Comparison of ENCODE assay signal across 21 cellular contexts in the genomic region with DNA sequence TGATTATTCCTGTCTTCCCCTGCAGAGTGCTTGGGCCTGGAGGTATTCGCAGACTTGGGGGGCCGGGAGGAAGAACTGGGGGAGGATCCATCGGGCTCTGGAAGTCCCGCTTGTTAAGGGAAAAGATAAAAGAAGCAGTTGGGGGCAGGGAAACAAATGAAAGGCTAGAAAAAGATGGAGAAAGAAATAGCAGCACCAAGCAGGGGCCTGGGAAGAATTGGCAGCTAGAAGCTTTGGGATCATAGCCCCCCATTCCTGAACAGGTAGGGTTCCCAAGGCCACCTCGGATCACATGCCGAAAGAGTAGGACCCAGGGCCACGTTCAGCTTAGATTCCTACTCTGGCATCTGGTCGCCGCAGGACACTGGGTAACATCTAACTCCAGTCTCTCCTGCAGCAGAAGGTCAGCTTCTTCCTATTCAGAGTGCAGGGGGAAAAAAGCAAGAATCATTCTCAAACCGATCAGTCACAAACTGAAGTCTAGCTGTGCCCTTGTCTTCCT. TPM values are rescaled to one million over a fixed set of nuclear protein-coding genes. Genes with fewer than 3 reads are reported as not detected.
A peak's percentile ranks its signal among the peaks of the same experiment; 100 is the strongest.
DNase-seq lines count a peak whose midpoint lies in the region; ATAC-seq and TF ChIP-seq lines count a peak whose summit lies in the region.
"Had no signal": no experiment of that assay in that cellular context is flagged by ENCODE, and none has a peak within 500 bp of the region (broad histone marks: within the 10 kb centered on the region; RNA-seq: fewer than 3 reads in every experiment).

No MANE protein-coding gene starts in this region.

- H3K27me3 ChIP-seq in heart left ventricle (no peaks in the 10 kb centered on the region), iPS-20b (ENCODE audit: insufficient read depth, low read length) (peaks cover 8% of the 10 kb centered on the region), osteoblast (ENCODE audit: insufficient read depth, low read length) (no peaks in the 10 kb centered on the region), uterus (no peaks in the 10 kb centered on the region)
- H3K27me3 ChIP-seq: brain microvascular endothelial cell had no signal

- H3K9ac ChIP-seq in iPS-20b (ENCODE audit: low read depth, low read length): peak overlapping the region; percentile 20; the same call in 1 of the 2 replicates

- no peak for TF ChIP-seq CTCF in heart left ventricle (IDR thresholded peaks at IDR 0.05)
- no peak for TF ChIP-seq CTCF in osteoblast (IDR thresholded peaks at IDR 0.05; ENCODE audit: extremely low read depth, low read depth, low read length)
- TF ChIP-seq CTCF in uterus (IDR thresholded peaks at IDR 0.05): no peak

- no peak overlapping the region for H3K4me2 ChIP-seq in osteoblast (ENCODE audit: insufficient read depth, low read length)
- H3K4me2 ChIP-seq: A549 had no signal

- no peaks in the 10 kb centered on the region for H4K20me1 ChIP-seq in osteoblast (ENCODE audit: insufficient read depth, low read length)

- no peak for TF ChIP-seq POLR2A in heart left ventricle (IDR thresholded peaks at IDR 0.05)
- no peak for TF ChIP-seq POLR2A in uterus (IDR thresholded peaks at IDR 0.05)

- H3K4me1 ChIP-seq in heart left ventricle: peaks cover 4 to 66% (median 43%) of the 10 kb centered on the region in 12 donors
- H3K4me1 ChIP-seq in iPS-20b (ENCODE audit: insufficient read depth, low read length): peaks cover 19% of the 10 kb centered on the region
- H3K4me1 ChIP-seq in osteoblast (ENCODE audit: insufficient read depth, low read length): no peaks in the 10 kb centered on the region
- peaks cover 0 to 25% of the 10 kb centered on the region in 2 donors for H3K4me1 ChIP-seq in uterus

- H3K9me3 ChIP-seq in heart left ventricle: no peaks in the 10 kb centered on the region
- no peaks in the 10 kb centered on the region for H3K9me3 ChIP-seq in iPS-20b (ENCODE audit: insufficient read depth, low read depth, low read length)
- no peaks in the 10 kb centered on the region for H3K9me3 ChIP-seq in osteoblast (ENCODE audit: low read depth, low read length)
- H3K9me3 ChIP-seq in uterus: no peaks in the 10 kb centered on the region
- H3K9me3 ChIP-seq: A549, SJCRH30 had no signal

- ATAC-seq in heart left ventricle: no peak
- ATAC-seq in Right ventricle myocardium inferior: no peak
- ATAC-seq: A549; effector memory CD8-positive, alpha-beta T cell had no signal

- H3K27ac ChIP-seq in heart left ventricle (peak overlapping the region; percentile 51 to 93 (median 80)), iPS-20b (ENCODE audit: low read length) (no peak overlapping the region), osteoblast (ENCODE audit: low read depth, low read length) (no peak overlapping the region), uterus (peak overlapping the region; percentile 78 to 91)
- H3K27ac ChIP-seq: A549, brain microvascular endothelial cell, C4-2B, SJCRH30 had no signal

- peak in 1 of 5 donors; percentile 19 for DNase-seq in heart left ventricle
- DNase-seq in Right ventricle myocardium inferior (ENCODE audit: missing footprints): no peak
- peak; percentile 62 for DNase-seq in osteoblast (ENCODE audit: insufficient read length, low spot score, missing footprints)
- no peak for DNase-seq in uterus
- DNase-seq in effector CD4-positive, alpha-beta T cell: no peak
- DNase-seq in midbrain (lab: John Stamatoyannopoulos, UW): no peak
- no peak for DNase-seq in DMS53 (lab: John Stamatoyannopoulos, UW)
- DNase-seq: activated CD4-positive, alpha-beta T cell treated with anti-CD3 and anti-CD28 coated beads for 4 hours; activated naive CD4-positive, alpha-beta T cell treated with Interleukin-2 at 50 U/mL for 16 hours; brain microvascular endothelial cell; effector memory CD8-positive, alpha-beta T cell; HCEC 1CT; mammary epithelial cell; MM.1S; NCI-H187; SJCRH30; T1000 had no signal

- intact Hi-C loops in heart left ventricle (cut with DNase I): loop anchor here in 4 of 10 donors (2.0 to 5.0 kb wide), 2 partner anchors 45 to 48 kb away; partner anchors contain the start of gene GJC1 (in 1 of the 4)
- intact Hi-C loops in Right ventricle myocardium inferior (cut with DNase I): loop anchor here (1.0 kb wide), 1 partner anchor 47 kb away; no protein-coding TSS in a partner anchor
- intact Hi-C loops in uterus (cut with DNase I; ENCODE audit: low total_unique reads): no loop called here

- 16 to 24% (median 19%) methylated on average over 10 of the region's 10 CpGs for WGBS in heart left ventricle, 4 donors

- no peaks in the 10 kb centered on the region for H3K79me2 ChIP-seq in osteoblast (ENCODE audit: insufficient read depth, low read length)

- peak overlapping the region; percentile 56 for H2AFZ ChIP-seq in osteoblast (ENCODE audit: low read length)

- peak overlapping the region in 5 of 12 donors; percentile 5 to 25 (median 13) for H3K4me3 ChIP-seq in heart left ventricle
- H3K4me3 ChIP-seq in iPS-20b (ENCODE audit: low read length): peak overlapping the region; percentile 19; the same call in 1 of the 2 replicates
- H3K4me3 ChIP-seq in osteoblast (ENCODE audit: insufficient read depth, low read length): no peak overlapping the region
- peak overlapping the region in 1 of 2 donors; percentile 3 for H3K4me3 ChIP-seq in uterus
- H3K4me3 ChIP-seq: A549, SJCRH30, skin epidermis had no signal

- H3K36me3 ChIP-seq in heart left ventricle (no peaks in the 10 kb centered on the region), iPS-20b (ENCODE audit: insufficient read depth, low read depth, low read length) (no peaks in the 10 kb centered on the region), osteoblast (ENCODE audit: insufficient read depth, low read length) (no peaks in the 10 kb centered on the region), uterus (no peaks in the 10 kb centered on the region)
- H3K36me3 ChIP-seq: brain microvascular endothelial cell, SJCRH30 had no signal

RNA-seq across cellular contexts. Expression of gene ADAM11, which starts 23.6 kb away (rescaled TPM):
- total RNA-seq in heart left ventricle (10 to 100 TPM in 6 of 9 donors, 1 to 10 TPM in 3; 6.6 to 24.6 (median 12.6) TPM), Right ventricle myocardium inferior (20.0 TPM), osteoblast (0.36 and 0.59 TPM in 2 replicates), uterus (1 to 10 TPM; 1.2 to 5.5 (median 2.1) TPM)
- 1 to 10 TPM; 1.8 to 9.3 TPM for polyA plus RNA-seq in heart left ventricle

RNA-seq across cellular contexts. Expression of gene GJC1, which starts 47.7 kb away (rescaled TPM):
- total RNA-seq in heart left ventricle: 10 to 100 TPM; 16.8 to 60.8 (median 24.9) TPM
- polyA plus RNA-seq in heart left ventricle: 10 to 100 TPM; 14.2 to 29.9 TPM
- total RNA-seq in Right ventricle myocardium inferior: 21.9 TPM
- total RNA-seq in osteoblast: 10.3 and 10.5 TPM in 2 replicates
- total RNA-seq in uterus: 10 to 100 TPM; 10.6 to 79.4 (median 50.2) TPM

Comparison
In these comparisons a context has a peak if more than half of its experiments do, and no peak if none do; other contexts are left out.
1. H3K27ac ChIP-seq: peak in heart left ventricle (12 of 12) and uterus (2 of 2); none in iPS-20b (single experiment) and osteoblast (single experiment).